Comparison of ENCODE assay signal across 22 cellular contexts in genomic region chr1:150536836-150537731, GRCh38. TPM values are rescaled to one million over a fixed set of nuclear protein-coding genes. Genes with fewer than 3 reads are reported as not detected.
DNase-seq lines count a peak whose midpoint lies in the region; ATAC-seq, FAIRE-seq and TF ChIP-seq lines count a peak whose summit lies in the region.
"Had no signal": no experiment of that assay in that cellular context is flagged by ENCODE, and none has a peak within 500 bp of the region (broad histone marks: within the 10 kb centered on the region; RNA-seq: fewer than 3 reads in every experiment).

No MANE protein-coding gene starts in this region.

- H3K4me3 Mint-ChIP-seq in WTC11 (no peak overlapping the region), neural progenitor cell (no peak overlapping the region)
- H3K4me3 Mint-ChIP-seq: activated naive CD8-positive, alpha-beta T cell treated with anti-CD3 and anti-CD28 coated beads for 36 hours; neural crest cell had no signal

- H3K4me1 ChIP-seq in HCT116 (ENCODE audit: control insufficient read depth in 1 of 2, insufficient read depth in 2 of 2, low read length in 2 of 2) (peaks cover 6 to 44% of the 10 kb centered on the region in 2 experiments; a peak in 3 of 4 replicates), keratinocyte (ENCODE audit: control insufficient read depth, extremely low read depth, insufficient read depth, low read length) (peaks cover 45% of the 10 kb centered on the region), smooth muscle cell (ENCODE audit: low read depth) (no peaks in the 10 kb centered on the region), neural progenitor cell (peaks cover 4% of the 10 kb centered on the region)

- no peaks in the 10 kb centered on the region for H3K36me3 ChIP-seq in HCT116 (ENCODE audit: control insufficient read depth in 1 of 2, insufficient read depth in 2 of 2, low read length in 2 of 2)
- H3K36me3 ChIP-seq in keratinocyte (ENCODE audit: control insufficient read depth in 2 of 2, extremely low read depth in 1 of 2, insufficient read depth in 2 of 2, low read length in 2 of 2), result no peaks in the 10 kb centered on the region
- H3K36me3 ChIP-seq in smooth muscle cell (ENCODE audit: low read depth), result no peaks in the 10 kb centered on the region
- H3K36me3 ChIP-seq in neural progenitor cell, result no peaks in the 10 kb centered on the region
- H3K36me3 ChIP-seq: left ventricle myocardium inferior had no signal

- H2AFZ ChIP-seq in HCT116 (ENCODE audit: low read depth, low read length, poor library complexity, severe bottlenecking) (no peak overlapping the region), keratinocyte (ENCODE audit: control insufficient read depth, low read length) (peak overlapping the region; percentile 72), smooth muscle cell (ENCODE audit: low read depth) (no peak overlapping the region), neural progenitor cell (replicated peaks) (no peak overlapping the region)

- intact Hi-C loops in HCT116 (cut with micrococcal nuclease), result no loop called here

- 83% methylated on average over 12 of the region's 12 CpGs for WGBS in smooth muscle cell (ENCODE audit: low lambda C conversion rate)

- H3K9me3 Mint-ChIP-seq in WTC11 (no peaks in the 10 kb centered on the region), neural progenitor cell (no peaks in the 10 kb centered on the region)
- H3K9me3 Mint-ChIP-seq: activated naive CD8-positive, alpha-beta T cell treated with anti-CD3 and anti-CD28 coated beads for 36 hours; neural crest cell had no signal

- TF ChIP-seq CTCF in HCT116 (IDR thresholded peaks at IDR 0.05 in 2 of 3, conservative IDR thresholded peaks at IDR 0.05 in 1 of 3; ENCODE audit: borderline replicate concordance in 1 of 3, insufficient read depth in 1 of 3, low read depth in 2 of 3, low read length in 2 of 3), result no peak
- no peak for TF ChIP-seq CTCF in WTC11 (IDR thresholded peaks at IDR 0.05)
- no peak for TF ChIP-seq CTCF in keratinocyte (optimal IDR thresholded peaks at IDR 0.05 in 1 of 3, IDR thresholded peaks at IDR 0.05 in 1 of 3, conservative IDR thresholded peaks at IDR 0.05 in 1 of 3; ENCODE audit: extremely low read depth in 1 of 3, insufficient read depth in 2 of 3, low read length in 3 of 3)
- TF ChIP-seq CTCF in smooth muscle cell (IDR thresholded peaks at IDR 0.05; ENCODE audit: borderline replicate concordance, insufficient read depth, poor library complexity, severe bottlenecking), result no peak
- TF ChIP-seq CTCF in neural progenitor cell (IDR thresholded peaks at IDR 0.05), result no peak

- H3K27ac Mint-ChIP-seq in WTC11 (peak overlapping the region; percentile 36; the same call in 1 of the 2 replicates), neural progenitor cell (no peak overlapping the region)
- H3K27ac Mint-ChIP-seq: activated naive CD8-positive, alpha-beta T cell treated with anti-CD3 and anti-CD28 coated beads for 36 hours had no signal

- H3K4me3 ChIP-seq in HCT116 (replicated peaks in 1 of 2; ENCODE audit: low read depth in 1 of 2, low read length in 2 of 2) (no peak overlapping the region), keratinocyte (ENCODE audit: control insufficient read depth in 2 of 3, extremely low read depth in 1 of 3, insufficient read depth in 2 of 3, low read depth in 1 of 3, low read length in 3 of 3) (no peak overlapping the region), smooth muscle cell (no peak overlapping the region), neural progenitor cell (no peak overlapping the region)
- H3K4me3 ChIP-seq: left ventricle myocardium inferior, testis had no signal

- peaks cover 19% of the 10 kb centered on the region for H3K4me1 Mint-ChIP-seq in WTC11
- H3K4me1 Mint-ChIP-seq in neural progenitor cell, result peaks cover 16% of the 10 kb centered on the region

- H3F3A ChIP-seq in smooth muscle cell (ENCODE audit: low read depth) (no peaks in the 10 kb centered on the region), neural progenitor cell (ENCODE audit: low read depth) (peaks cover 4% of the 10 kb centered on the region)

- no peak for TF ChIP-seq RAD21 in HCT116 (IDR thresholded peaks at IDR 0.05; ENCODE audit: low read depth)

- H3K27me3 Mint-ChIP-seq in WTC11 (ENCODE audit: low read depth) (no peaks in the 10 kb centered on the region), neural progenitor cell (ENCODE audit: insufficient read depth, low read depth) (peaks cover 4% of the 10 kb centered on the region)

- no peak for TF ChIP-seq POLR2A in HCT116 (IDR thresholded peaks at IDR 0.05; ENCODE audit: borderline replicate concordance, extremely low read depth, insufficient read depth, insufficient read length)

- H3K9me3 ChIP-seq in HCT116 (ENCODE audit: control insufficient read depth in 1 of 2, insufficient read depth in 1 of 2, low read depth in 1 of 2, low read length in 2 of 2), result no peaks in the 10 kb centered on the region
- no peaks in the 10 kb centered on the region for H3K9me3 ChIP-seq in keratinocyte (ENCODE audit: control insufficient read depth, low read depth, low read length)
- H3K9me3 ChIP-seq in smooth muscle cell (replicated peaks; ENCODE audit: low read depth), result no peaks in the 10 kb centered on the region
- no peaks in the 10 kb centered on the region for H3K9me3 ChIP-seq in neural progenitor cell (ENCODE audit: low read depth)
- H3K9me3 ChIP-seq: left ventricle myocardium inferior, testis had no signal

- H4K20me1 ChIP-seq in HCT116 (ENCODE audit: insufficient read depth), result no peaks in the 10 kb centered on the region
- no peaks in the 10 kb centered on the region for H4K20me1 ChIP-seq in keratinocyte (ENCODE audit: control insufficient read depth, extremely low read depth, insufficient read depth, low read length)
- no peaks in the 10 kb centered on the region for H4K20me1 ChIP-seq in smooth muscle cell (ENCODE audit: low read depth)
- no peaks in the 10 kb centered on the region for H4K20me1 ChIP-seq in neural progenitor cell (ENCODE audit: low read depth)

- no peak for FAIRE-seq in keratinocyte (lab: Jason Lieb, UNC)
- FAIRE-seq: small intestine had no signal

- H3K79me2 ChIP-seq in HCT116 (ENCODE audit: insufficient read depth, low read length), result no peaks in the 10 kb centered on the region
- H3K79me2 ChIP-seq in keratinocyte (ENCODE audit: control insufficient read depth, insufficient read depth, low read length), result no peaks in the 10 kb centered on the region
- H3K79me2 ChIP-seq in smooth muscle cell (ENCODE audit: low read depth), result no peaks in the 10 kb centered on the region
- no peaks in the 10 kb centered on the region for H3K79me2 ChIP-seq in neural progenitor cell (ENCODE audit: low read depth)

- DNase-seq in HCT116 (ENCODE audit: low read depth, low spot score) (no peak), WTC11 (ENCODE audit: low spot score) (no peak), keratinocyte (ENCODE audit: low read depth, low spot score) (no peak), smooth muscle cell (lab: John Stamatoyannopoulos, UW; ENCODE audit: unreplicated experiment) (no peak), GDM1 (lab: John Stamatoyannopoulos, UW) (no peak), neural progenitor cell (ENCODE audit: low spot score) (no peak), NCI-H2196 (lab: John Stamatoyannopoulos, UW; ENCODE audit: unreplicated experiment) (no peak)
- no peak for DNase-seq in stimulated activated naive CD4-positive, alpha-beta T cell treated with Interleukin-2 at 50 U/mL for 16 hours (lab: John Stamatoyannopoulos, UW)
- DNase-seq: activated CD8-positive, alpha-beta memory T cell treated with anti-CD3 and anti-CD28 coated beads, Interleukin-2, amount 50 U/mL, for 48 hours; activated naive CD8-positive, alpha-beta T cell treated with anti-CD3 and anti-CD28 coated beads for 36 hours; cerebellar nuclear complex; hippocampal formation; NCI-H1092; NCI-H345; small intestine; testis had no signal

- peak; percentile 25; the same call in 1 of the 2 replicates for ATAC-seq in HCT116
- ATAC-seq in WTC11, result no peak

- POLR2A ChIA-PET in HCT116 (lab: Charles Lee) (no interaction called here), WTC11 (lab: Charles Lee) (interaction anchor here (1.0 to 1.8 kb wide), 6 partner anchors 12 to 92 kb away, joined by 3 to 7 read pairs (median 6); partner anchors contain the start of genes ADAMTSL4, ENSA and FALEC)

- CTCF ChIA-PET in HCT116 (lab: Charles Lee), result interaction anchor here (0.6 to 1.3 kb wide), 6 partner anchors 11 to 459 kb away, joined by 3 to 4 read pairs (median 4); no protein-coding TSS in a partner anchor
- CTCF ChIA-PET in WTC11 (lab: Charles Lee), result interaction anchor here (0.5 to 8.6 kb wide), 27 partner anchors 9 to 628 kb away, joined by 3 to 144 read pairs (median 4); partner anchors contain the start of genes ADAMTSL4, CA14, ENSA and FALEC

- H3K9me2 ChIP-seq in HCT116 (ENCODE audit: insufficient read depth), result no peaks in the 10 kb centered on the region

- RAD21 ChIA-PET in HCT116 (lab: Charles Lee; ENCODE audit: low non-redundant PET in 1 of 2, low total read pairs in 2 of 2, uncharacterized antibody in 2 of 2, unreplicated experiment in 2 of 2), result no interaction called here

- no peak overlapping the region for H3K9ac ChIP-seq in HCT116 (ENCODE audit: low read length)
- H3K9ac ChIP-seq in keratinocyte (ENCODE audit: control insufficient read depth, extremely low read depth, insufficient read depth, low read length), result no peak overlapping the region
- H3K9ac ChIP-seq in smooth muscle cell (ENCODE audit: low read depth), result no peak overlapping the region
- H3K9ac ChIP-seq in neural progenitor cell, result no peak overlapping the region

- H3K36me3 Mint-ChIP-seq in WTC11 (no peaks in the 10 kb centered on the region), neural progenitor cell (no peaks in the 10 kb centered on the region)
- H3K36me3 Mint-ChIP-seq: activated naive CD8-positive, alpha-beta T cell treated with anti-CD3 and anti-CD28 coated beads for 36 hours had no signal

- H3K9me1 ChIP-seq in keratinocyte (ENCODE audit: control insufficient read depth, extremely low read depth, insufficient read depth, low read length), result no peaks in the 10 kb centered on the region

- no peaks in the 10 kb centered on the region for H3K27me3 ChIP-seq in HCT116 (ENCODE audit: insufficient read depth, low read length)
- H3K27me3 ChIP-seq in keratinocyte (ENCODE audit: control insufficient read depth, extremely low read depth, insufficient read depth, low read length), result no peaks in the 10 kb centered on the region
- no peaks in the 10 kb centered on the region for H3K27me3 ChIP-seq in smooth muscle cell (ENCODE audit: low read depth)
- H3K27me3 ChIP-seq in neural progenitor cell, result no peaks in the 10 kb centered on the region
- H3K27me3 ChIP-seq: testis had no signal

- peak overlapping the region; percentile 37 for H3K4me2 ChIP-seq in HCT116 (ENCODE audit: low read length)
- peak overlapping the region; percentile 79 for H3K4me2 ChIP-seq in keratinocyte (ENCODE audit: control insufficient read depth, extremely low read depth, insufficient read depth, low read depth, low read length)
- no peak overlapping the region for H3K4me2 ChIP-seq in smooth muscle cell
- no peak overlapping the region for H3K4me2 ChIP-seq in neural progenitor cell

- no TSS peak for BruUV-seq in HCT116 (replicated peaks; lab: Mats Ljungman, UMichigan)

- dilution Hi-C loops in keratinocyte (cut with MboI; ENCODE audit: extremely low pct_ligation_motif_present, low sequenced_read_pairs), result no loop called here

- H3K27ac ChIP-seq in HCT116 (ENCODE audit: low read depth, low read length) (no peak overlapping the region), keratinocyte (ENCODE audit: control insufficient read depth, insufficient read depth, low read length) (peak overlapping the region; percentile 78), smooth muscle cell (ENCODE audit: low read depth) (peak overlapping the region; percentile 46), neural progenitor cell (no peak overlapping the region)
- H3K27ac ChIP-seq: testis had no signal

RNA-seq across cellular contexts. Expression of gene ADAMTSL4, which starts 12.1 kb away (rescaled TPM):
- total RNA-seq in HCT116 (2021; ENCODE audit: unreplicated experiment), result 4.3 TPM
- polyA plus RNA-seq in HCT116 (2012), result 2.5 and 4.3 TPM in 2 replicates
- 6.6 to 14.7 TPM (median 14.1 TPM) in 3 replicates for total RNA-seq in WTC11 (2021)
- polyA plus RNA-seq in keratinocyte, result 7.0 to 22.8 TPM (median 7.0 TPM) in 3 replicates
- 29.1 TPM for polyA plus RNA-seq in keratinocyte (2011; ENCODE audit: low read depth)
- polyA plus RNA-seq in keratinocyte (2011; cell fraction: cytosol; rRNA removed), result 13.1 and 16.6 TPM in 2 replicates
- polyA plus RNA-seq in keratinocyte (2011; cell fraction: nucleus; rRNA removed), result 105 and 147 TPM in 2 replicates
- 8.6 and 128 TPM in 2 replicates for polyA plus RNA-seq in keratinocyte (2012; ENCODE audit: low replicate concordance)
- 7.5 to 15.6 TPM (median 14.2 TPM) in 3 replicates for polyA minus RNA-seq in keratinocyte
- 13.2 TPM for polyA minus RNA-seq in keratinocyte (2011; cell fraction: cytosol; rRNA and poly(A)+ RNA removed)
- 33.8 and 40.9 TPM in 2 replicates for polyA minus RNA-seq in keratinocyte (2011; cell fraction: nucleus; rRNA and poly(A)+ RNA removed)
- 2.4 and 6.4 TPM in 2 replicates for total RNA-seq in smooth muscle cell
- 8.4 and 20.8 TPM in 2 replicates for polyA plus RNA-seq in smooth muscle cell
- total RNA-seq in neural progenitor cell (ENCODE audit: low replicate concordance), result not detected in 2 replicates
- total RNA-seq: HT-29, OCI-LY7 had no signal

RNA-seq across cellular contexts. Expression of gene FALEC, which starts 21.5 kb away (rescaled TPM):
- total RNA-seq in HCT116 (2021; ENCODE audit: unreplicated experiment) (0.59 TPM), WTC11 (2021) (0.71 to 1.2 TPM (median 1.0 TPM) in 3 replicates), smooth muscle cell (not detected in 2 replicates), neural progenitor cell (ENCODE audit: low replicate concordance) (0.96 TPM in 1 of 2 replicates, not detected in the other)
- polyA plus RNA-seq in HCT116 (2012), result not detected in 2 replicates
- polyA plus RNA-seq in keratinocyte (0.12 to 0.13 TPM in 2 of 3 replicates, not detected in the other), smooth muscle cell (0.62 and 1.2 TPM in 2 replicates)
- polyA plus RNA-seq in keratinocyte (2011; ENCODE audit: low read depth), result 1.0 TPM
- not detected in 2 replicates for polyA plus RNA-seq in keratinocyte (2011; cell fraction: cytosol; rRNA removed)
- 0.29 TPM in 1 of 2 replicates, not detected in the other for polyA plus RNA-seq in keratinocyte (2011; cell fraction: nucleus; rRNA removed)
- not detected in 2 replicates for polyA plus RNA-seq in keratinocyte (2012; ENCODE audit: low replicate concordance)
- polyA minus RNA-seq in keratinocyte, result not detected in 3 replicates
- polyA minus RNA-seq in keratinocyte (2011; cell fraction: cytosol; rRNA and poly(A)+ RNA removed), result not detected
- not detected in 2 replicates for polyA minus RNA-seq in keratinocyte (2011; cell fraction: nucleus; rRNA and poly(A)+ RNA removed)
- total RNA-seq: activated naive CD8-positive, alpha-beta T cell treated with anti-CD3 and anti-CD28 coated beads for 36 hours; epithelial cell of proximal tubule; HT-29 had no signal
- polyA plus RNA-seq: BJ had no signal

RNA-seq across cellular contexts. Expression of gene ECM1, which starts 29.2 kb away (rescaled TPM):
- total RNA-seq in HCT116 (2021; ENCODE audit: unreplicated experiment) (2.0 TPM), WTC11 (2021) (0.69 to 1.6 TPM (median 0.76 TPM) in 3 replicates), smooth muscle cell (14.6 and 19.0 TPM in 2 replicates), neural progenitor cell (ENCODE audit: low replicate concordance) (0.30 and 0.65 TPM in 2 replicates)
- polyA plus RNA-seq in HCT116 (2012), result 2.9 and 3.6 TPM in 2 replicates
- polyA plus RNA-seq in keratinocyte (23.6 to 63.8 TPM (median 26.3 TPM) in 3 replicates), smooth muscle cell (32.0 and 36.1 TPM in 2 replicates)
- 36.6 TPM for polyA plus RNA-seq in keratinocyte (2011; ENCODE audit: low read depth)
- 20.3 and 27.6 TPM in 2 replicates for polyA plus RNA-seq in keratinocyte (2011; cell fraction: cytosol; rRNA removed)
- 116 and 156 TPM in 2 replicates for polyA plus RNA-seq in keratinocyte (2011; cell fraction: nucleus; rRNA removed)
- polyA plus RNA-seq in keratinocyte (2012; ENCODE audit: low replicate concordance), result 70.1 and 304 TPM in 2 replicates
- 28.0 to 109 TPM (median 28.7 TPM) in 3 replicates for polyA minus RNA-seq in keratinocyte
- polyA minus RNA-seq in keratinocyte (2011; cell fraction: cytosol; rRNA and poly(A)+ RNA removed), result 24.2 TPM
- polyA minus RNA-seq in keratinocyte (2011; cell fraction: nucleus; rRNA and poly(A)+ RNA removed), result 82.8 and 93.0 TPM in 2 replicates

RNA-seq across cellular contexts. Expression of gene MCL1, which starts 42.3 kb away (rescaled TPM):
- total RNA-seq in HCT116 (2021; ENCODE audit: unreplicated experiment) (146 TPM), WTC11 (2021) (191 to 212 TPM (median 204 TPM) in 3 replicates), smooth muscle cell (519 and 630 TPM in 2 replicates), neural progenitor cell (ENCODE audit: low replicate concordance) (202 and 232 TPM in 2 replicates)
- polyA plus RNA-seq in HCT116 (2012), result 91.8 and 97.3 TPM in 2 replicates
- polyA plus RNA-seq in keratinocyte (105 to 237 TPM (median 156 TPM) in 3 replicates), smooth muscle cell (224 and 247 TPM in 2 replicates)
- polyA plus RNA-seq in keratinocyte (2011; ENCODE audit: low read depth), result 301 TPM
- polyA plus RNA-seq in keratinocyte (2011; cell fraction: cytosol; rRNA removed), result 85.0 and 142 TPM in 2 replicates
- 241 and 336 TPM in 2 replicates for polyA plus RNA-seq in keratinocyte (2011; cell fraction: nucleus; rRNA removed)
- polyA plus RNA-seq in keratinocyte (2012; ENCODE audit: low replicate concordance), result 139 and 235 TPM in 2 replicates
- polyA minus RNA-seq in keratinocyte, result 75.7 to 233 TPM (median 111 TPM) in 3 replicates
- polyA minus RNA-seq in keratinocyte (2011; cell fraction: cytosol; rRNA and poly(A)+ RNA removed), result 164 TPM
- 148 and 203 TPM in 2 replicates for polyA minus RNA-seq in keratinocyte (2011; cell fraction: nucleus; rRNA and poly(A)+ RNA removed)

RNA-seq across cellular contexts. Expression of gene TARS2, which starts 49.9 kb away (rescaled TPM):
- 23.2 TPM for total RNA-seq in HCT116 (2021; ENCODE audit: unreplicated experiment)
- polyA plus RNA-seq in HCT116 (2012), result 17.2 and 19.4 TPM in 2 replicates
- total RNA-seq in WTC11 (2021), result 42.9 to 51.1 TPM (median 49.7 TPM) in 3 replicates
- 26.6 to 37.5 TPM (median 28.4 TPM) in 3 replicates for polyA plus RNA-seq in keratinocyte
- 34.6 TPM for polyA plus RNA-seq in keratinocyte (2011; ENCODE audit: low read depth)
- polyA plus RNA-seq in keratinocyte (2011; cell fraction: cytosol; rRNA removed), result 13.8 and 20.0 TPM in 2 replicates
- 48.9 and 49.0 TPM in 2 replicates for polyA plus RNA-seq in keratinocyte (2011; cell fraction: nucleus; rRNA removed)
- 24.2 and 26.7 TPM in 2 replicates for polyA plus RNA-seq in keratinocyte (2012; ENCODE audit: low replicate concordance)
- 26.9 to 60.2 TPM (median 37.6 TPM) in 3 replicates for polyA minus RNA-seq in keratinocyte
- polyA minus RNA-seq in keratinocyte (2011; cell fraction: cytosol; rRNA and poly(A)+ RNA removed), result 11.1 TPM
- 26.5 and 35.8 TPM in 2 replicates for polyA minus RNA-seq in keratinocyte (2011; cell fraction: nucleus; rRNA and poly(A)+ RNA removed)
- total RNA-seq in smooth muscle cell, result 8.6 and 10.2 TPM in 2 replicates
- 20.9 and 23.1 TPM in 2 replicates for polyA plus RNA-seq in smooth muscle cell
- 29.6 and 29.8 TPM in 2 replicates for total RNA-seq in neural progenitor cell (ENCODE audit: low replicate concordance)

Comparison
In these comparisons a context has a peak if more than half of its experiments do, and no peak if none do; other contexts are left out.
1. H3K27ac ChIP-seq: peak in keratinocyte (single experiment) and smooth muscle cell (single experiment); none in HCT116 (single experiment) and neural progenitor cell (single experiment).
2. H3K4me2 ChIP-seq: peak in HCT116 (single experiment) and keratinocyte (single experiment); none in smooth muscle cell (single experiment) and neural progenitor cell (single experiment).